In genomic region chr1:173485401-173485800, GRCh38 we compare ENCODE assay signal across 3 cellular contexts.
TF ChIP-seq lines count a peak whose summit lies in the region.

No MANE protein-coding gene starts in this region.

TF ChIP-seq in GM12891, 5 proteins besides CTCF, POLR2A, EP300 and RAD21 (continued from another document):
- TF ChIP-seq POLR2AphosphoS5 (IDR thresholded peaks at IDR 0.05; ENCODE audit: low read depth, low read length): no peak
- TF ChIP-seq SPI1 (IDR thresholded peaks at IDR 0.05; ENCODE audit: low read depth, low read length): no peak

TF ChIP-seq in WTC11, 78 proteins besides CTCF, POLR2A, EP300 and RAD21:
- TF ChIP-seq, protein P1, sequence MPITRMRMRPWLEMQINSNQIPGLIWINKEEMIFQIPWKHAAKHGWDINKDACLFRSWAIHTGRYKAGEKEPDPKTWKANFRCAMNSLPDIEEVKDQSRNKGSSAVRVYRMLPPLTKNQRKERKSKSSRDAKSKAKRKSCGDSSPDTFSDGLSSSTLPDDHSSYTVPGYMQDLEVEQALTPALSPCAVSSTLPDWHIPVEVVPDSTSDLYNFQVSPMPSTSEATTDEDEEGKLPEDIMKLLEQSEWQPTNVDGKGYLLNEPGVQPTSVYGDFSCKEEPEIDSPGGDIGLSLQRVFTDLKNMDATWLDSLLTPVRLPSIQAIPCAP (CRISPR knock-in tag; IDR thresholded peaks at IDR 0.05): no peak
- TF ChIP-seq MLX (CRISPR knock-in tag; IDR thresholded peaks at IDR 0.05) (no peak), USF2 (CRISPR knock-in tag; IDR thresholded peaks at IDR 0.05) (no peak), ZBTB21 (CRISPR knock-in tag; IDR thresholded peaks at IDR 0.05; ENCODE audit: borderline replicate concordance) (no peak), ZNF317 (CRISPR knock-in tag; IDR thresholded peaks at IDR 0.05; ENCODE audit: borderline replicate concordance, low read depth) (no peak), IRF2 (CRISPR knock-in tag; IDR thresholded peaks at IDR 0.05; ENCODE audit: borderline replicate concordance, low read depth) (no peak), NFATC4 (CRISPR knock-in tag; IDR thresholded peaks at IDR 0.05) (no peak), MYBL2 (CRISPR knock-in tag; IDR thresholded peaks at IDR 0.05) (no peak)

TF ChIP-seq in SK-N-SH, 30 proteins besides CTCF, POLR2A, EP300 and RAD21 (continued from another document):
- no peak for TF ChIP-seq JUND (IDR thresholded peaks at IDR 0.05)
- no peak for TF ChIP-seq TCF12 (IDR thresholded peaks at IDR 0.05)
- TF ChIP-seq EZH2phosphoT487 (IDR thresholded peaks at IDR 0.05; ENCODE audit: borderline replicate concordance, low read depth): no peak
- TF ChIP-seq CHD2 (IDR thresholded peaks at IDR 0.05; ENCODE audit: low read length, partially characterized antibody): no peak
- TF ChIP-seq FOXM1 (IDR thresholded peaks at IDR 0.05; ENCODE audit: low read depth): no peak
- no peak for TF ChIP-seq YY1 (IDR thresholded peaks at IDR 0.05; ENCODE audit: low read depth)
- no peak for TF ChIP-seq SIN3A (IDR thresholded peaks at IDR 0.05; ENCODE audit: borderline replicate concordance, low read depth, low read length)
- TF ChIP-seq NRF1 (IDR thresholded peaks at IDR 0.05; ENCODE audit: low read depth, low read length): no peak
- no peak for TF ChIP-seq FOXJ3 (CRISPR knock-in tag; IDR thresholded peaks at IDR 0.05)
- TF ChIP-seq MEF2A (IDR thresholded peaks at IDR 0.05; ENCODE audit: borderline replicate concordance, low read depth): no peak
- TF ChIP-seq TEAD4 (IDR thresholded peaks at IDR 0.05; ENCODE audit: borderline replicate concordance, insufficient read depth): no peak
- TF ChIP-seq MXI1 (IDR thresholded peaks at IDR 0.05; ENCODE audit: low read depth, low read length): no peak
- no peak for TF ChIP-seq SMC3 (IDR thresholded peaks at IDR 0.05; ENCODE audit: low read depth, low read length)
- TF ChIP-seq MAX (IDR thresholded peaks at IDR 0.05; ENCODE audit: low read depth): no peak
- no peak for TF ChIP-seq GABPA (IDR thresholded peaks at IDR 0.05; ENCODE audit: low read depth)
- TF ChIP-seq, protein P2, sequence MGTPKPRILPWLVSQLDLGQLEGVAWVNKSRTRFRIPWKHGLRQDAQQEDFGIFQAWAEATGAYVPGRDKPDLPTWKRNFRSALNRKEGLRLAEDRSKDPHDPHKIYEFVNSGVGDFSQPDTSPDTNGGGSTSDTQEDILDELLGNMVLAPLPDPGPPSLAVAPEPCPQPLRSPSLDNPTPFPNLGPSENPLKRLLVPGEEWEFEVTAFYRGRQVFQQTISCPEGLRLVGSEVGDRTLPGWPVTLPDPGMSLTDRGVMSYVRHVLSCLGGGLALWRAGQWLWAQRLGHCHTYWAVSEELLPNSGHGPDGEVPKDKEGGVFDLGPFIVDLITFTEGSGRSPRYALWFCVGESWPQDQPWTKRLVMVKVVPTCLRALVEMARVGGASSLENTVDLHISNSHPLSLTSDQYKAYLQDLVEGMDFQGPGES (IDR thresholded peaks at IDR 0.05; ENCODE audit: low read depth, low read length): no peak
